In the genomic region with DNA sequence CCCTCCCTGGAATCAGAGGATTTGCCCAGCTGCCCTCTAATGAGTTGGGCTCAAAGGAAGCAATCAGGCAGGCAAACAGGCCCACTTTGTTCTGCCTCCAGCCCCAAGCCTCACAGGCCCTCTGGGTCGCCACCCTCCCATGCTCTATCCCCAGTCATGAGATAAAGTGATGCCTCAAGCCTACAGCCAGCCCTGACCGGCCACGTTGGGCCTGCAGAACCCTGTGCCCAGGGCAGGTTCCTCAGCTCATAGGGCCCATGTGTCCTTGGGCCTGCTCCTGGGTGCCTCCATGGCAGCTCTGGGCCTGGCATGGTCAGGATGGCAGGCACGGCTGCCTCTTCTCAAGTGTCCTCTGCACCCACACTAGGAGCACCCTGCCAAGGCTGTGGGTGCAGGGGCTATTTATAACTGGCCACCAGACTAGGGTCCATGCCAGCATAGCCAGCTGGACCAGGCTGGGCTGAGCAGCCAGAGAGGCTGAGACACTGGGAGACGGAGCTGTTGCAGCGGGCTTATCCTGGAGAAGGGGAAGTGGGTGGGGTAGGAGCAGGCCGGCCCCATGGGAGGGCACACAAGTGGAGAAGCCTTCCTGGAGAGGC, we compare ENCODE assay signal across 9 cellular contexts. TPM values are rescaled to one million over a fixed set of nuclear protein-coding genes. Genes with fewer than 3 reads are reported as not detected.
DNase-seq lines count a peak whose midpoint lies in the region; ATAC-seq and TF ChIP-seq lines count a peak whose summit lies in the region.
"Had no signal": no experiment of that assay in that cellular context is flagged by ENCODE, and none has a peak within 500 bp of the region (broad histone marks: within the 10 kb centered on the region; RNA-seq: fewer than 3 reads in every experiment).

No MANE protein-coding gene starts in this region.

- TF ChIP-seq POLR2A in spleen (IDR thresholded peaks at IDR 0.05) = no peak

- peaks cover 54% of the 10 kb centered on the region for H3K36me3 ChIP-seq in MG63
- H3K36me3 ChIP-seq in iPS-15b (ENCODE audit: control insufficient read depth, insufficient read depth, low read length) = peaks cover 29% of the 10 kb centered on the region
- peaks cover 4 to 62% (median 42%) of the 10 kb centered on the region in 6 donors for H3K36me3 ChIP-seq in spleen

- intact Hi-C loops in spleen (cut with DNase I; ENCODE audit: low total_unique reads) = no loop called here

- ATAC-seq in GM19023 (IDR thresholded peaks at IDR 0.05; ENCODE audit: unreplicated experiment) = no peak
- ATAC-seq in GM21619 (IDR thresholded peaks at IDR 0.05; ENCODE audit: unreplicated experiment) = no peak
- no peak for ATAC-seq in GM18909 (IDR thresholded peaks at IDR 0.05; ENCODE audit: poor library complexity, unreplicated experiment)

- no peaks in the 10 kb centered on the region for H3K27me3 ChIP-seq in MG63
- H3K27me3 ChIP-seq in iPS-15b (ENCODE audit: control insufficient read depth, insufficient read depth, low read length) = no peaks in the 10 kb centered on the region
- no peaks in the 10 kb centered on the region for H3K27me3 ChIP-seq in spleen (replicated peaks in 1 of 7)

- TF ChIP-seq CTCF in spleen (IDR thresholded peaks at IDR 0.05 in 8 of 11, conservative IDR thresholded peaks at IDR 0.05 in 3 of 11) = no peak

- DNase-seq in MG63 = peak; percentile 62
- no peak for DNase-seq in spleen
- no peak for DNase-seq in HT-29 (ENCODE audit: low spot score)
- DNase-seq: NCI-H526 treated with DMSO at 0.1 percent for 48 hours had no signal

- H3K4me3 ChIP-seq in MG63 (no peak overlapping the region), iPS-15b (ENCODE audit: low read depth, low read length) (no peak overlapping the region), spleen (no peak overlapping the region)

- H3K9me3 ChIP-seq in MG63 (no peaks in the 10 kb centered on the region), iPS-15b (ENCODE audit: control insufficient read depth, insufficient read depth, low read length) (no peaks in the 10 kb centered on the region), spleen (no peaks in the 10 kb centered on the region)

- H3K9ac ChIP-seq in iPS-15b (ENCODE audit: low read depth, low read length) = peak overlapping the region; percentile 24

- H3K4me1 ChIP-seq in iPS-15b (ENCODE audit: control insufficient read depth, insufficient read depth, low read length) (peaks cover 9% of the 10 kb centered on the region), spleen (peaks cover 45 to 67% (median 57%) of the 10 kb centered on the region in 6 donors)

- WGBS in spleen, 5 donors = 53 to 100% (median 60%) methylated on average over 1 to 7 of the region's 7 CpGs

- H3K27ac ChIP-seq in angular gyrus (ENCODE audit: low read depth, low read length) (peak overlapping the region; percentile 93), spleen (peak overlapping the region in 5 of 8 donors; percentile 10 to 98 (median 75))

RNA-seq across cellular contexts. Expression of gene HDAC7, which starts 20.2 kb away (rescaled TPM):
- total RNA-seq in MG63 (2014; rRNA removed; shearing (Covaris generic); ENCODE audit: low replicate concordance) = 30.5 and 31.5 TPM in 2 replicates
- 100 to 1,000 TPM in 5 of 7 donors, 10 to 100 TPM in 2; 74.9 to 158 (median 132) TPM for total RNA-seq in spleen
- polyA plus RNA-seq in spleen = 10 to 100 TPM; 39.6 to 76.7 (median 52.2) TPM
- 51.7 and 55.6 TPM in 2 replicates for total RNA-seq in HT-29 (2014; rRNA removed; shearing (Covaris generic))

RNA-seq across cellular contexts. Expression of gene SLC48A1, which starts 26.4 kb away (rescaled TPM):
- 14.2 and 17.6 TPM in 2 replicates for total RNA-seq in MG63 (2014; rRNA removed; shearing (Covaris generic); ENCODE audit: low replicate concordance)
- 10 to 100 TPM; 20.2 to 66.4 (median 42.3) TPM for total RNA-seq in spleen
- polyA plus RNA-seq in spleen = 10 to 100 TPM in 1 of 3 donors, 1 to 10 TPM in 2; 8.4 to 24.1 (median 9.5) TPM
- total RNA-seq in HT-29 (2014; rRNA removed; shearing (Covaris generic)) = 31.1 and 35.7 TPM in 2 replicates

RNA-seq across cellular contexts. Expression of gene RAPGEF3, which starts 40.8 kb away (rescaled TPM):
- 2.9 and 6.1 TPM in 2 replicates for total RNA-seq in MG63 (2014; rRNA removed; shearing (Covaris generic); ENCODE audit: low replicate concordance)
- 10 to 100 TPM; 50.6 to 84.3 (median 57.8) TPM for total RNA-seq in spleen
- 100 to 1,000 TPM in 1 of 3 donors, 10 to 100 TPM in 2; 21.4 to 116 (median 64.3) TPM for polyA plus RNA-seq in spleen
- 38.2 and 44.1 TPM in 2 replicates for total RNA-seq in HT-29 (2014; rRNA removed; shearing (Covaris generic))
